In genomic region chr4:4455199-4455865, GRCh38 we compare ENCODE assay signal across 14 cellular contexts.
DNase-seq lines count a peak whose midpoint lies in the region; ATAC-seq and TF ChIP-seq lines count a peak whose summit lies in the region.
"Had no signal": no experiment of that assay in that cellular context is flagged by ENCODE, and none has a peak within 500 bp of the region (broad histone marks: within the 10 kb centered on the region; RNA-seq: fewer than 3 reads in every experiment).

No MANE protein-coding gene starts in this region.

- no peak overlapping the region for H3K4me3 Mint-ChIP-seq in stimulated activated naive CD8-positive, alpha-beta T cell treated with anti-CD3 and anti-CD28 coated beads, Interleukin-15, amount 100 ng/mL, for 72 hours
- H3K4me3 Mint-ChIP-seq: brain; neural progenitor cell; T-helper 1 cell treated with Interleukin-12 subunit alpha and Interleukin-12 subunit beta and Interleukin-4 antibody, amounts not matched to agents 30 μg/mL and 1 μg/mL, for 36 hours had no signal

- no peak for DNase-seq in stimulated activated naive CD8-positive, alpha-beta T cell treated with anti-CD3 and anti-CD28 coated beads, Interleukin-15, amount 100 ng/mL, for 72 hours
- no peak for DNase-seq in stimulated activated naive CD8-positive, alpha-beta T cell treated with anti-CD3 and anti-CD28 coated beads, Interleukin-15, Interleukin-2, amounts not matched to agents 100 U/mL and 50 U/mL, for 24 hours
- DNase-seq in NCI-H345 (lab: John Stamatoyannopoulos, UW), result peak; percentile 43
- DNase-seq in SK-N-DZ (ENCODE audit: low spot score), result no peak
- DNase-seq in NCI-H1436 treated with DMSO at 0.1 percent for 48 hours (lab: John Stamatoyannopoulos, UW), result no peak
- DNase-seq in activated T-cell treated with anti-CD3 and anti-CD28 coated beads, Interleukin-2, amount 50 U/mL, for 1 hour, result no peak
- DNase-seq in GM13976 (ENCODE audit: low spot score), result no peak
- DNase-seq: NCI-H748 treated with DMSO at 0.1 percent for 48 hours, testis had no signal

- no peak for TF ChIP-seq CTCF in GM13976 (IDR thresholded peaks at IDR 0.05; ENCODE audit: borderline replicate concordance, control extremely low read depth, extremely low read depth, insufficient read depth, missing control alignments)

- H3K27ac Mint-ChIP-seq in stimulated activated naive CD8-positive, alpha-beta T cell treated with anti-CD3 and anti-CD28 coated beads, Interleukin-15, amount 100 ng/mL, for 72 hours, result peak overlapping the region; percentile 19 to 52
- H3K27ac Mint-ChIP-seq: neural progenitor cell; T-helper 1 cell treated with Interleukin-12 subunit alpha and Interleukin-12 subunit beta and Interleukin-4 antibody, amounts not matched to agents 30 μg/mL and 1 μg/mL, for 36 hours had no signal

- no peaks in the 10 kb centered on the region for H3K9me3 Mint-ChIP-seq in stimulated activated naive CD8-positive, alpha-beta T cell treated with anti-CD3 and anti-CD28 coated beads, Interleukin-15, amount 100 ng/mL, for 72 hours
- H3K9me3 Mint-ChIP-seq: brain; neural progenitor cell; T-helper 1 cell treated with Interleukin-12 subunit alpha and Interleukin-12 subunit beta and Interleukin-4 antibody, amounts not matched to agents 30 μg/mL and 1 μg/mL, for 36 hours had no signal

- H3K27me3 Mint-ChIP-seq in stimulated activated naive CD8-positive, alpha-beta T cell treated with anti-CD3 and anti-CD28 coated beads, Interleukin-15, amount 100 ng/mL, for 72 hours, result no peaks in the 10 kb centered on the region
- H3K27me3 Mint-ChIP-seq: brain had no signal

- ATAC-seq in stimulated activated naive CD8-positive, alpha-beta T cell treated with anti-CD3 and anti-CD28 coated beads, Interleukin-15, amount 100 ng/mL, for 72 hours, result no peak
- ATAC-seq in stimulated activated naive CD8-positive, alpha-beta T cell treated with anti-CD3 and anti-CD28 coated beads, Interleukin-15, Interleukin-2, amounts not matched to agents 100 U/mL and 50 U/mL, for 24 hours, result no peak
- ATAC-seq in HG03039 (IDR thresholded peaks at IDR 0.05; ENCODE audit: unreplicated experiment), result peak; percentile 49
- ATAC-seq: A549 had no signal

- H3K4me1 Mint-ChIP-seq in stimulated activated naive CD8-positive, alpha-beta T cell treated with anti-CD3 and anti-CD28 coated beads, Interleukin-15, amount 100 ng/mL, for 72 hours, result peaks cover 2% of the 10 kb centered on the region

- in situ Hi-C loops in GM13976 (cut with MboI; ENCODE audit: low sequenced_read_pairs, unreplicated experiment), result no loop called here
